ENCODE assay signal across 8 cellular contexts in genomic region chr21:39385299-39386145, GRCh38. TPM values are rescaled to one million over a fixed set of nuclear protein-coding genes. Genes with fewer than 3 reads are reported as not detected.
A peak's percentile ranks its signal among the peaks of the same experiment; 100 is the strongest.
DNase-seq lines count a peak whose midpoint lies in the region; ATAC-seq and TF ChIP-seq lines count a peak whose summit lies in the region.

No MANE protein-coding gene starts in this region.

- CTCF ChIA-PET in AG04449 (lab: Yijun Ruan, JAX): interaction anchor here (2.0 kb wide), 1 partner anchor 11 kb away, joined by 6 read pairs; no protein-coding TSS in a partner anchor

- no peaks in the 10 kb centered on the region for H3K9me3 ChIP-seq in heart left ventricle

- H3K27ac Mint-ChIP-seq in HFFc6: peak overlapping the region; percentile 59
- peak overlapping the region; percentile 77 for H3K27ac Mint-ChIP-seq in activated naive CD8-positive, alpha-beta T cell treated with anti-CD3 and anti-CD28 coated beads for 36 hours

- peak; percentile 72 to 89 (median 83) for ATAC-seq in heart left ventricle
- no peak for ATAC-seq in GM19397 (IDR thresholded peaks at IDR 0.05; ENCODE audit: unreplicated experiment)

- peak overlapping the region; percentile 66; the same call in 1 of the 2 replicates for H3K4me3 Mint-ChIP-seq in HFFc6
- peak overlapping the region; percentile 71 for H3K4me3 Mint-ChIP-seq in activated naive CD8-positive, alpha-beta T cell treated with anti-CD3 and anti-CD28 coated beads for 36 hours

- TF ChIP-seq CTCF in AG04449 (IDR thresholded peaks at IDR 0.05; ENCODE audit: insufficient read depth, low read length, missing control alignments) (no peak), HFFc6 (IDR thresholded peaks at IDR 0.05) (no peak), heart left ventricle (IDR thresholded peaks at IDR 0.05) (no peak)

- peaks cover 54% of the 10 kb centered on the region for H3K4me1 Mint-ChIP-seq in HFFc6 (ENCODE audit: low read depth)
- H3K4me1 Mint-ChIP-seq in activated naive CD8-positive, alpha-beta T cell treated with anti-CD3 and anti-CD28 coated beads for 36 hours: peaks cover 39% of the 10 kb centered on the region

- WGBS in heart left ventricle, 4 donors: 56 to 72% (median 61%) methylated on average over 33 to 50 of the region's 50 CpGs

- H3K4me3 ChIP-seq in AG04449 (ENCODE audit: low read depth, low read length) (peak overlapping the region; percentile 49), heart left ventricle (peak overlapping the region in 11 of 12 donors; percentile 12 to 58 (median 48))

- DNase-seq in AG04449 (ENCODE audit: low read depth, low spot score): no peak
- no peak for DNase-seq in HFFc6
- DNase-seq in SIG-M5 (lab: John Stamatoyannopoulos, UW): peak; percentile 14
- DNase-seq in activated naive CD8-positive, alpha-beta T cell treated with anti-CD3 and anti-CD28 coated beads for 36 hours: peak; percentile 74
- DNase-seq in heart left ventricle: peak; percentile 74 to 91 (median 89)
- peak; percentile 61 for DNase-seq in renal cortical epithelial cell (ENCODE audit: low read depth)
- no peak for DNase-seq in NAMALWA (ENCODE audit: low spot score)

- no peaks in the 10 kb centered on the region for H3K27me3 ChIP-seq in heart left ventricle

- POLR2A ChIA-PET in AG04449 (lab: Yijun Ruan, JAX): no interaction called here

- H3K4me1 ChIP-seq in heart left ventricle: peaks cover 0 to 46% (median 27%) of the 10 kb centered on the region in 12 donors

- H3K9me3 Mint-ChIP-seq in HFFc6: no peaks in the 10 kb centered on the region
- H3K9me3 Mint-ChIP-seq in activated naive CD8-positive, alpha-beta T cell treated with anti-CD3 and anti-CD28 coated beads for 36 hours: no peaks in the 10 kb centered on the region

- H3K36me3 ChIP-seq in heart left ventricle: peaks cover 0 to 2% (median 0%) of the 10 kb centered on the region in 9 donors

- intact Hi-C loops in heart left ventricle (cut with DNase I): loop anchor here in 8 of 10 donors (2.0 to 10.0 kb wide), 9 partner anchors 33 to 203 kb away; partner anchors contain the start of genes PSMG1 (in 5 of the 8), HMGN1 (in 3 of the 8), BRWD1 (in 2 of the 8) and LCA5L (in 1 of the 8)

- peak overlapping the region in 11 of 12 donors; percentile 56 to 85 (median 77) for H3K27ac ChIP-seq in heart left ventricle

- peaks cover 5% of the 10 kb centered on the region; the same call in 1 of the 2 replicates for H3K36me3 Mint-ChIP-seq in HFFc6 (ENCODE audit: low read depth)
- H3K36me3 Mint-ChIP-seq in activated naive CD8-positive, alpha-beta T cell treated with anti-CD3 and anti-CD28 coated beads for 36 hours: peaks cover 3% of the 10 kb centered on the region

- peak in 1 of 2 donors; percentile 14 for TF ChIP-seq POLR2A in heart left ventricle (IDR thresholded peaks at IDR 0.05)

- H3K27me3 Mint-ChIP-seq in HFFc6 (ENCODE audit: insufficient read depth): peaks cover 4% of the 10 kb centered on the region; the same call in 1 of the 2 replicates
- H3K27me3 Mint-ChIP-seq in activated naive CD8-positive, alpha-beta T cell treated with anti-CD3 and anti-CD28 coated beads for 36 hours: no peaks in the 10 kb centered on the region

RNA-seq across cellular contexts. Expression of gene HMGN1, which starts 36.6 kb away (rescaled TPM):
- total RNA-seq in HFFc6 (2021; fragmentation: NEBNext Ultra II Directional; extraction: Animal tissue kit (Norgen Biotek cat#: 25700)): 100 to 1,000 TPM; 177 to 229 (median 202) TPM
- 100 to 1,000 TPM; 432 to 501 TPM for total RNA-seq in activated naive CD8-positive, alpha-beta T cell treated with anti-CD3 and anti-CD28 coated beads for 36 hours
- total RNA-seq in heart left ventricle (100 to 1,000 TPM in 1 of 9 donors, 10 to 100 TPM in 8; 35.9 to 108 (median 55.5) TPM), renal cortical epithelial cell (258 and 396 TPM in 2 replicates)
- polyA plus RNA-seq in heart left ventricle: 10 to 100 TPM; 37.0 to 39.0 TPM

Comparison
In these comparisons a context has a peak if more than half of its experiments do, and no peak if none do; other contexts are left out.
1. DNase-seq: peak in SIG-M5 (single experiment), activated naive CD8-positive, alpha-beta T cell treated with anti-CD3 and anti-CD28 coated beads for 36 hours (single experiment), heart left ventricle (5 of 5) and renal cortical epithelial cell (single experiment); none in AG04449 (single experiment), HFFc6 (single experiment) and NAMALWA (single experiment).